9 cellular contexts compared by ENCODE assay signal in genomic region chr2:13522917-13523821, GRCh38.
A peak's percentile ranks its signal among the peaks of the same experiment; 100 is the strongest.
DNase-seq lines count a peak whose midpoint lies in the region; ATAC-seq and TF ChIP-seq lines count a peak whose summit lies in the region.
"Had no signal": no experiment of that assay in that cellular context is flagged by ENCODE, and none has a peak within 500 bp of the region (broad histone marks: within the 10 kb centered on the region; RNA-seq: fewer than 3 reads in every experiment).

No MANE protein-coding gene starts in this region.

- intact Hi-C loops in upper lobe of right lung (cut with DNase I) (no loop called here), posterior vena cava (cut with DNase I) (no loop called here)

- 24% methylated on average over 6 of the region's 6 CpGs for WGBS in esophagus, 2 donors

- no peaks in the 10 kb centered on the region for H3K36me3 ChIP-seq in esophagus (ENCODE audit: control insufficient read depth in 2 of 2, insufficient read depth in 2 of 2, low read length in 1 of 2)
- H3K36me3 ChIP-seq in upper lobe of right lung = no peaks in the 10 kb centered on the region

- H3K9me3 ChIP-seq in esophagus (ENCODE audit: control insufficient read depth in 2 of 2, insufficient read depth in 1 of 2, low read depth in 1 of 2, low read length in 1 of 2) = no peaks in the 10 kb centered on the region
- H3K9me3 ChIP-seq in upper lobe of right lung = no peaks in the 10 kb centered on the region

- H3K4me3 ChIP-seq in esophagus (ENCODE audit: low read depth in 1 of 2, low read length in 2 of 2) (no peak overlapping the region), upper lobe of right lung (no peak overlapping the region)
- H3K4me3 ChIP-seq: dorsolateral prefrontal cortex had no signal

- ATAC-seq in GM19467 (IDR thresholded peaks at IDR 0.05; ENCODE audit: unreplicated experiment) (peak; percentile 95), HG03342 (IDR thresholded peaks at IDR 0.05; ENCODE audit: unreplicated experiment) (peak; percentile 96), omental fat pad (ENCODE audit: low FRiP score) (no peak), upper lobe of right lung (no peak)

- TF ChIP-seq CTCF in omental fat pad (IDR thresholded peaks at IDR 0.05) = no peak
- no peak for TF ChIP-seq CTCF in upper lobe of right lung (IDR thresholded peaks at IDR 0.05)

- peak overlapping the region; percentile 71 to 90 for H3K27ac ChIP-seq in esophagus (ENCODE audit: low read depth in 2 of 2, low read length in 1 of 2)
- no peak overlapping the region for H3K27ac ChIP-seq in upper lobe of right lung
- H3K27ac ChIP-seq: dorsolateral prefrontal cortex had no signal

- H3K27me3 ChIP-seq in esophagus (ENCODE audit: control insufficient read depth in 1 of 2, insufficient read depth in 2 of 2, low read length in 2 of 2) (no peaks in the 10 kb centered on the region), upper lobe of right lung (no peaks in the 10 kb centered on the region)

- H3K4me1 ChIP-seq in esophagus (ENCODE audit: control insufficient read depth in 2 of 2, insufficient read depth in 2 of 2, low read length in 1 of 2) (no peaks in the 10 kb centered on the region), upper lobe of right lung (no peaks in the 10 kb centered on the region)

- DNase-seq in ELR (ENCODE audit: low read depth) = peak; percentile 30
- DNase-seq in omental fat pad (ENCODE audit: low spot score) = no peak
- no peak for DNase-seq in AG08395 (ENCODE audit: low spot score)
- DNase-seq in upper lobe of right lung = no peak
- DNase-seq in posterior vena cava (ENCODE audit: low spot score) = no peak

Comparison
In these comparisons a context has a peak if more than half of its experiments do, and no peak if none do; other contexts are left out.
1. ATAC-seq: peak in GM19467 (single experiment) and HG03342 (single experiment); none in omental fat pad (single experiment) and upper lobe of right lung (single experiment).